ENCODE assay signal across 13 cellular contexts in genomic region chr1:227299238-227299637, GRCh38. TPM values are rescaled to one million over a fixed set of nuclear protein-coding genes. Genes with fewer than 3 reads are reported as not detected.
DNase-seq lines count a peak whose midpoint lies in the region; ATAC-seq, FAIRE-seq and TF ChIP-seq lines count a peak whose summit lies in the region.
"Had no signal": no experiment of that assay in that cellular context is flagged by ENCODE, and none has a peak within 500 bp of the region (broad histone marks: within the 10 kb centered on the region; RNA-seq: fewer than 3 reads in every experiment).

No MANE protein-coding gene starts in this region.

- H3K4me1 ChIP-seq in A673 (ENCODE audit: insufficient read depth, low read length, poor library complexity, severe bottlenecking) = peaks cover 18% of the 10 kb centered on the region
- H3K4me1 ChIP-seq in lower lobe of right lung = peaks cover 19% of the 10 kb centered on the region
- H3K4me1 ChIP-seq in BE2C = no peaks in the 10 kb centered on the region

- CTCF ChIA-PET in A673 (lab: Charles Lee) = no interaction called here

- FAIRE-seq in colon (lab: Jason Lieb, UNC) = peak; percentile 31

- POLR2A ChIA-PET in A673 (lab: Charles Lee; ENCODE audit: low non-redundant PET) = no interaction called here

- no peaks in the 10 kb centered on the region for H3K36me3 ChIP-seq in A673 (ENCODE audit: insufficient read depth, low read length, poor library complexity, severe bottlenecking)
- no peaks in the 10 kb centered on the region; the same call in 1 of the 2 replicates for H3K36me3 ChIP-seq in MG63
- no peaks in the 10 kb centered on the region for H3K36me3 ChIP-seq in lower lobe of right lung
- no peaks in the 10 kb centered on the region for H3K36me3 ChIP-seq in BE2C
- H3K36me3 ChIP-seq: thyroid gland had no signal

- intact Hi-C loops in A673 (cut with micrococcal nuclease; ENCODE audit: unreplicated experiment) = no loop called here
- intact Hi-C loops in lower lobe of right lung (cut with DNase I) = no loop called here

- H3K4me3 ChIP-seq in A673 (ENCODE audit: low read depth, low read length, poor library complexity, severe bottlenecking) (peak overlapping the region; percentile 15), MG63 (peak overlapping the region; percentile 21), lower lobe of right lung (no peak overlapping the region), BE2C (ENCODE audit: low read depth, low read length) (no peak overlapping the region)
- H3K4me3 ChIP-seq: thyroid gland had no signal

- peak overlapping the region; percentile 63 for H3K27ac ChIP-seq in A673 (ENCODE audit: low read depth, low read length, poor library complexity, severe bottlenecking)
- peak overlapping the region; percentile 25 for H3K27ac ChIP-seq in lower lobe of right lung

- BruUV-seq in A673 (replicated peaks; lab: Mats Ljungman, UMichigan) = no TSS peak

- TF ChIP-seq CTCF in A673 (conservative IDR thresholded peaks at IDR 0.05; ENCODE audit: low read depth, low read length) (no peak), lower lobe of right lung (IDR thresholded peaks at IDR 0.05) (no peak), BE2C (IDR thresholded peaks at IDR 0.05; ENCODE audit: low read depth, low read length) (no peak)

- no peaks in the 10 kb centered on the region for H3K9me3 ChIP-seq in A673 (ENCODE audit: low read depth, low read length, poor library complexity, severe bottlenecking)
- no peaks in the 10 kb centered on the region for H3K9me3 ChIP-seq in MG63
- H3K9me3 ChIP-seq in lower lobe of right lung = no peaks in the 10 kb centered on the region
- H3K9me3 ChIP-seq in BE2C = no peaks in the 10 kb centered on the region
- H3K9me3 ChIP-seq: thyroid gland had no signal

- H3K27me3 ChIP-seq in A673 (replicated peaks; ENCODE audit: insufficient read depth, low read depth, low read length, poor library complexity) (no peaks in the 10 kb centered on the region), MG63 (no peaks in the 10 kb centered on the region), lower lobe of right lung (ENCODE audit: low read depth) (no peaks in the 10 kb centered on the region), BE2C (no peaks in the 10 kb centered on the region)
- H3K27me3 ChIP-seq: thyroid gland had no signal

- in situ Hi-C loops in KBM-7 (cut with MboI; ENCODE audit: low pct_unique_long_range_greater_than_20kb, low sequenced_read_pairs) = no loop called here

- DNase-seq in A673 (ENCODE audit: low spot score) = no peak
- no peak for DNase-seq in MG63
- DNase-seq in lower lobe of right lung = no peak
- DNase-seq in KBM-7 = no peak
- DNase-seq in DMS53 (lab: John Stamatoyannopoulos, UW) = no peak
- no peak for DNase-seq in BE2C
- DNase-seq: activated CD4-positive, alpha-beta T cell treated with anti-CD3 and anti-CD28 coated beads, Interleukin-2, amount 50 U/mL, for 1 hour; head of caudate nucleus; NCI-H2029 treated with DMSO at 0.1 percent for 48 hours; stimulated activated CD4-positive, alpha-beta T cell treated with anti-CD3 and anti-CD28 coated beads, Interleukin-4, amount 100 ng/mL, for 24 hours; thyroid gland had no signal

- ATAC-seq in lower lobe of right lung = no peak
- no peak for ATAC-seq in GM21447 (IDR thresholded peaks at IDR 0.05; ENCODE audit: unreplicated experiment)

RNA-seq across cellular contexts. Expression of gene CDC42BPA, which starts 19.1 kb away (rescaled TPM):
- total RNA-seq in A673 (2021) (21.0 and 21.7 TPM in 2 replicates), lower lobe of right lung (40.3 TPM)
- total RNA-seq in MG63 (2014; rRNA removed; shearing (Covaris generic); ENCODE audit: low replicate concordance) = 11.6 and 17.1 TPM in 2 replicates
- polyA plus RNA-seq in BE2C (2012; ENCODE audit: insufficient read depth, insufficient read length, low read depth) = 13.9 TPM

Comparison
In these comparisons a context has a peak if more than half of its experiments do, and no peak if none do; other contexts are left out.
1. H3K4me3 ChIP-seq: peak in A673 (single experiment) and MG63 (single experiment); none in lower lobe of right lung (single experiment) and BE2C (single experiment).